ENCODE assay signal across 1 cellular context in genomic region chr17:78466786-78467715, GRCh38.
TF ChIP-seq lines count a peak whose summit lies in the region.

No MANE protein-coding gene starts in this region.

TF ChIP-seq in H1, 55 proteins besides CTCF, POLR2A, EP300 and RAD21 (continued from another document):
- TF ChIP-seq SIRT6 (IDR thresholded peaks at IDR 0.05; ENCODE audit: low read length): no peak
